In genomic region chr13:51261610-51262249, GRCh38 we compare ENCODE assay signal across 19 cellular contexts.
"Had no signal": no experiment of that assay in that cellular context is flagged by ENCODE, and none has a peak within 500 bp of the region (broad histone marks: within the 10 kb centered on the region; RNA-seq: fewer than 3 reads in every experiment).

No MANE protein-coding gene starts in this region.

- H3K27ac ChIP-seq: adrenal gland, body of pancreas, foreskin keratinocyte, SK-N-MC, thoracic aorta had no signal

- ATAC-seq: activated T-helper 17 cell treated with anti-CD3 and anti-CD28 coated beads, Interleukin-2, amount 50 U/mL, for 72 hours; body of pancreas; foreskin keratinocyte; stimulated activated naive CD8-positive, alpha-beta T cell treated with anti-CD3 and anti-CD28 coated beads, Interleukin-15, Interleukin-2, amounts not matched to agents 100 U/mL and 50 U/mL, for 24 hours; T-cell had no signal

- H3K9me3 Mint-ChIP-seq: activated CD4-positive, alpha-beta T cell treated with anti-CD3 and anti-CD28 coated beads, Interleukin-2, amount 10 ng/mL, durations not matched to agents 24 days and 14 days; activated naive CD4-positive, alpha-beta T cell treated with anti-CD3 and anti-CD28 coated beads, Interleukin-2, amount 10 ng/mL, durations not matched to agents 7 days and 5 days; activated T-helper 17 cell treated with anti-CD3 and anti-CD28 coated beads, Interleukin-2, amount 50 U/mL, for 72 hours; central memory CD8-positive, alpha-beta T cell; mesothelial cell of epicardium; naive B cell; T-cell had no signal

- H3K36me3 Mint-ChIP-seq: activated naive CD4-positive, alpha-beta T cell treated with anti-CD3 and anti-CD28 coated beads, Interleukin-2, amount 10 ng/mL, durations not matched to agents 7 days and 5 days; mesothelial cell of epicardium; naive B cell; T-cell had no signal

- H3K27ac Mint-ChIP-seq: activated CD4-positive, alpha-beta T cell treated with anti-CD3 and anti-CD28 coated beads, Interleukin-2, amount 10 ng/mL, durations not matched to agents 24 days and 14 days; activated naive CD4-positive, alpha-beta T cell treated with anti-CD3 and anti-CD28 coated beads, Interleukin-2, amount 10 ng/mL, durations not matched to agents 7 days and 5 days; activated T-helper 17 cell treated with anti-CD3 and anti-CD28 coated beads, Interleukin-2, amount 50 U/mL, for 72 hours; mesothelial cell of epicardium; naive B cell; progenitor cell of endocrine pancreas; T-cell had no signal

- H3K27me3 ChIP-seq: adrenal gland, body of pancreas had no signal

- H3K4me1 Mint-ChIP-seq: activated CD4-positive, alpha-beta T cell treated with anti-CD3 and anti-CD28 coated beads, Interleukin-2, amount 10 ng/mL, durations not matched to agents 24 days and 14 days; activated naive CD4-positive, alpha-beta T cell treated with anti-CD3 and anti-CD28 coated beads, Interleukin-2, amount 10 ng/mL, durations not matched to agents 7 days and 5 days; activated T-helper 17 cell treated with anti-CD3 and anti-CD28 coated beads, Interleukin-2, amount 50 U/mL, for 72 hours; central memory CD8-positive, alpha-beta T cell; naive B cell; T-cell had no signal

- H3K9me3 ChIP-seq: adrenal gland, body of pancreas, thoracic aorta had no signal

- H3K36me3 ChIP-seq: adrenal gland, thoracic aorta had no signal

- H3K4me3 Mint-ChIP-seq: activated CD4-positive, alpha-beta T cell treated with anti-CD3 and anti-CD28 coated beads, Interleukin-2, amount 10 ng/mL, durations not matched to agents 24 days and 14 days; activated naive CD4-positive, alpha-beta T cell treated with anti-CD3 and anti-CD28 coated beads, Interleukin-2, amount 10 ng/mL, durations not matched to agents 7 days and 5 days; activated T-helper 17 cell treated with anti-CD3 and anti-CD28 coated beads, Interleukin-2, amount 50 U/mL, for 72 hours; central memory CD8-positive, alpha-beta T cell; mesothelial cell of epicardium; T-cell had no signal

- DNase-seq: activated CD4-positive, alpha-beta T cell treated with anti-CD3 and anti-CD28 coated beads, Interleukin-2, amount 10 ng/mL, durations not matched to agents 24 days and 14 days; activated naive CD4-positive, alpha-beta T cell treated with anti-CD3 and anti-CD28 coated beads, Interleukin-2, amount 10 ng/mL, durations not matched to agents 7 days and 5 days; activated T-cell treated with anti-CD3 and anti-CD28 coated beads for 4 hours; adrenal gland; body of pancreas; dermis blood vessel endothelial cell; foreskin keratinocyte; islet precursor cell; naive B cell; stimulated activated CD4-positive, alpha-beta T cell treated with anti-CD3 and anti-CD28 coated beads, Interleukin-12 subunit alpha, Interleukin-12 subunit beta, amount 100 ng/mL, for 4 hours; stimulated activated CD4-positive, alpha-beta T cell treated with anti-CD3 and anti-CD28 coated beads, Interleukin-2, amount 100 ng/mL, for 48 hours; stimulated activated naive CD8-positive, alpha-beta T cell treated with anti-CD3 and anti-CD28 coated beads, Interleukin-15, Interleukin-2, amounts not matched to agents 100 U/mL and 50 U/mL, for 24 hours; T-cell had no signal

- H3K27me3 Mint-ChIP-seq: activated CD4-positive, alpha-beta T cell treated with anti-CD3 and anti-CD28 coated beads, Interleukin-2, amount 10 ng/mL, durations not matched to agents 24 days and 14 days; progenitor cell of endocrine pancreas had no signal

- H3K4me3 ChIP-seq: adrenal gland, body of pancreas, SK-N-MC, thoracic aorta had no signal

- H3K4me1 ChIP-seq: adrenal gland, body of pancreas, foreskin keratinocyte had no signal
